In genomic region chr1:22524481-22524880, GRCh38 we compare ENCODE assay signal across 29 cellular contexts. TPM values are rescaled to one million over a fixed set of nuclear protein-coding genes. Genes with fewer than 3 reads are reported as not detected.
"Had no signal": no experiment of that assay in that cellular context is flagged by ENCODE, and none has a peak within 500 bp of the region (broad histone marks: within the 10 kb centered on the region; RNA-seq: fewer than 3 reads in every experiment).

No MANE protein-coding gene starts in this region.

- DNase-seq: activated CD4-positive, alpha-beta memory T cell treated with anti-CD3 and anti-CD28 coated beads, Interleukin-2, amount 10 ng/mL, durations not matched to agents 7 days and 5 days; activated CD4-positive, alpha-beta T cell treated with anti-CD3 and anti-CD28 coated beads for 36 hours; activated CD4-positive, alpha-beta T cell treated with anti-CD3 and anti-CD28 coated beads, Interleukin-2, amount 10 ng/mL, durations not matched to agents 24 days and 14 days; activated CD4-positive, CD25-positive, alpha-beta regulatory T cell; activated CD4-positive, CD25-positive, alpha-beta regulatory T cell treated with anti-CD3 and anti-CD28 coated beads, Interleukin-2, amount 50 U/mL, for 72 hours; activated CD8-positive, alpha-beta memory T cell treated with anti-CD3 and anti-CD28 coated beads, Interleukin-2, amount 50 U/mL, for 48 hours; activated gamma-delta T cell; activated naive CD4-positive, alpha-beta T cell; activated naive CD4-positive, alpha-beta T cell treated with anti-CD3 and anti-CD28 coated beads, Interleukin-2, amount 10 ng/mL, durations not matched to agents 7 days and 5 days; activated naive CD8-positive, alpha-beta T cell treated with anti-CD3 and anti-CD28 coated beads, Interleukin-2, amount 10 ng/mL, durations not matched to agents 7 days and 5 days; activated T-cell treated with anti-CD3 and anti-CD28 coated beads for 4 hours; activated T-cell treated with anti-CD3 and anti-CD28 coated beads, Interleukin-2, amount 50 U/mL, for 24 hours; activated T-cell treated with anti-CD3 and anti-CD28 coated beads, Interleukin-2, amount 50 U/mL, for 72 hours; caudate nucleus; cortex of kidney; effector CD8-positive, alpha-beta T cell; esophagus squamous epithelium; foreskin melanocyte; head of caudate nucleus; SW 1271; T-cell; T1000 had no signal

- H3K4me3 ChIP-seq: esophagus squamous epithelium had no signal

- H3K9me3 ChIP-seq: esophagus squamous epithelium had no signal

- H3K27ac ChIP-seq: epithelial cell of prostate, esophagus squamous epithelium had no signal

- H3K27me3 ChIP-seq: esophagus squamous epithelium had no signal

RNA-seq across cellular contexts. Expression of gene EPHA8, which starts 38.8 kb away (rescaled TPM):
- total RNA-seq: activated CD4-positive, alpha-beta memory T cell treated with anti-CD3 and anti-CD28 coated beads, Interleukin-2, amount 10 ng/mL, durations not matched to agents 7 days and 5 days; activated CD4-positive, alpha-beta T cell treated with anti-CD3 and anti-CD28 coated beads for 36 hours; activated CD4-positive, alpha-beta T cell treated with anti-CD3 and anti-CD28 coated beads, Interleukin-2, amount 10 ng/mL, durations not matched to agents 24 days and 14 days; activated naive CD4-positive, alpha-beta T cell treated with anti-CD3 and anti-CD28 coated beads, Interleukin-2, amount 50 U/mL, for 72 hours; activated naive CD8-positive, alpha-beta T cell treated with anti-CD3 and anti-CD28 coated beads, Interleukin-2, amount 10 ng/mL, durations not matched to agents 7 days and 5 days; activated T-cell treated with anti-CD3 and anti-CD28 coated beads, Interleukin-2, amount 50 U/mL, for 72 hours; chondrocyte; dermis microvascular lymphatic vessel endothelial cell; endothelial cell of umbilical vein; fibroblast of lung; fibroblast of villous mesenchyme had no signal
- polyA plus RNA-seq: endothelial cell of umbilical vein, fibroblast of lung had no signal
